Comparison of ENCODE assay signal across 8 cellular contexts in the genomic region with DNA sequence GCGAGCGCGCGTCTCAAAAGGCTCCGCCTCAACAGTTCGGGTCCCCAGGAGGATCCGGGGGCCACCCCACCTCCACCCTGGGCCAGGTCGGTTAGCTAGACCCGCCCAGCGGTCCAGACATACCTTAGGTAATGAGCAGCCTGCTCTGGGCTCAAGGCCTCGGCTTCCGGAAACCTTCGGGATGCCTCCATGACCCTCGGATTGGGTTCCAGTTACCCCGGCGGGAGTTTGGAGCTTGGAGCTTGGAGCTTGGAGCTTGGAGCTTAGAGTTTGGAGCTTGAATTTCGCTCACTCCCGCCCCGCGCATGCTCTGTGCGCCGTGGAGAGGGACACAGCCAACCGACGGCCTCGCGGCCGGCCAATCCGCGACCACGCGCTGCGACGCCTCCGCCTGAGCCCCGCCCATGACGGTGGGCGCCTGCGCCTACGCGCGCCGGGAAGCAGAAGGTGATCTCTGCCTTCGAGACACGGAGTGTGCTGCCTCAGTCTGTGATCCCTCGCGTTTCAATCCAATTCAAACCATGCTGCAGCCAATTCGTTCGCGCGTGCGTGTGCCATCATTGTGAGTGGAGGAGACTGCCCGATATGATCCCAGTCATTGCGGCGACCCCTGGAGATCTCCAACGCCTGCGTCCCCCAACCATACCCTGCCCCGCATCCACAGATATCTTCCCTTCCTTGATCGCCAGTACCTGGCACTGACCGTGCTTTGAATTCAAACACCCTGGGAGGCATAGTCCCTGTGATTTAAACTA. TPM values are rescaled to one million over a fixed set of nuclear protein-coding genes. Genes with fewer than 3 reads are reported as not detected.
A peak's percentile ranks its signal among the peaks of the same experiment; 100 is the strongest.
DNase-seq lines count a peak whose midpoint lies in the region; ATAC-seq, FAIRE-seq and TF ChIP-seq lines count a peak whose summit lies in the region.

Gene ERCC6L, minus strand, starts transcription at position 307 of the 755 bp plus-strand sequence. Its CDS starts 116 bp downstream, at position 191.

- DNase-seq in A172 (ENCODE audit: low spot score): peak; percentile 76
- peak; percentile 78 for DNase-seq in NCI-H2171 treated with DMSO at 0.1 percent for 48 hours (lab: John Stamatoyannopoulos, UW)
- peak; percentile 66 to 86 for DNase-seq in T47D (ENCODE audit: low read depth in 1 of 2, low spot score in 1 of 2)
- DNase-seq in small intestine: peak; percentile 84

- H3K27me3 ChIP-seq in iPS-20b (ENCODE audit: insufficient read depth, low read length): no peaks in the 10 kb centered on the region
- no peaks in the 10 kb centered on the region for H3K27me3 ChIP-seq in small intestine (ENCODE audit: control insufficient read depth in 2 of 2, insufficient read depth in 2 of 2, low read length in 2 of 2)

- H3K36me3 ChIP-seq in iPS-20b (ENCODE audit: insufficient read depth, low read depth, low read length) (peaks cover 16% of the 10 kb centered on the region), small intestine (ENCODE audit: control insufficient read depth in 2 of 2, insufficient read depth in 2 of 2, low read length in 2 of 2) (no peaks in the 10 kb centered on the region)

- TF ChIP-seq CTCF in VCaP (conservative IDR thresholded peaks at IDR 0.05): no peak

- H3K9ac ChIP-seq in iPS-20b (ENCODE audit: low read depth, low read length): peak within 1 kb of the TSS; percentile 92

- H3K4me3 ChIP-seq in iPS-20b (ENCODE audit: low read length): peak within 1 kb of the TSS; percentile 93
- H3K4me3 ChIP-seq in small intestine (ENCODE audit: low read depth in 1 of 2, low read length in 2 of 2): peak within 1 kb of the TSS; percentile 15 to 24

- peak within 1 kb of the TSS; percentile 53; the same call in 1 of the 2 replicates for H3K27ac ChIP-seq in VCaP
- H3K27ac ChIP-seq in iPS-20b (ENCODE audit: low read length): peak within 1 kb of the TSS; percentile 74
- peak within 1 kb of the TSS in 1 of 2 donors; percentile 24 for H3K27ac ChIP-seq in small intestine (ENCODE audit: low read depth in 1 of 2, low read length in 1 of 2)

- H3K4me1 ChIP-seq in iPS-20b (ENCODE audit: insufficient read depth, low read length): no peaks in the 10 kb centered on the region
- H3K4me1 ChIP-seq in small intestine (ENCODE audit: control insufficient read depth in 2 of 2, insufficient read depth in 1 of 2, low read depth in 1 of 2, low read length in 1 of 2): no peaks in the 10 kb centered on the region

- WGBS in small intestine, 3 donors: 1 to 28% (median 18%) methylated on average over 24 to 59 of the region's 59 CpGs

- FAIRE-seq in small intestine (lab: Jason Lieb, UNC): no peak

- H3K9me3 ChIP-seq in iPS-20b (ENCODE audit: insufficient read depth, low read depth, low read length) (no peaks in the 10 kb centered on the region), small intestine (ENCODE audit: control insufficient read depth, low read depth) (no peaks in the 10 kb centered on the region)

- ATAC-seq in GM18520 (IDR thresholded peaks at IDR 0.05; ENCODE audit: unreplicated experiment) (peak; percentile 99), HG03045 (IDR thresholded peaks at IDR 0.05; ENCODE audit: unreplicated experiment) (peak; percentile 98)

- in situ Hi-C loops in T47D (cut with HindIII; ENCODE audit: low pct_unique_long_range_greater_than_20kb, low sequenced_read_pairs): no loop called here

RNA-seq across cellular contexts. Expression of gene ERCC6L, which starts in this region (rescaled TPM):
- 16.3 and 19.0 TPM in 2 replicates for total RNA-seq in A172 (2014; rRNA removed; shearing (Covaris generic))
- 1 to 10 TPM in 1 of 3 donors, under 1 TPM in 1, not detected in 1; 0.27 to 1.6 TPM for polyA plus RNA-seq in small intestine
